8 cellular contexts compared by ENCODE assay signal in the genomic region with DNA sequence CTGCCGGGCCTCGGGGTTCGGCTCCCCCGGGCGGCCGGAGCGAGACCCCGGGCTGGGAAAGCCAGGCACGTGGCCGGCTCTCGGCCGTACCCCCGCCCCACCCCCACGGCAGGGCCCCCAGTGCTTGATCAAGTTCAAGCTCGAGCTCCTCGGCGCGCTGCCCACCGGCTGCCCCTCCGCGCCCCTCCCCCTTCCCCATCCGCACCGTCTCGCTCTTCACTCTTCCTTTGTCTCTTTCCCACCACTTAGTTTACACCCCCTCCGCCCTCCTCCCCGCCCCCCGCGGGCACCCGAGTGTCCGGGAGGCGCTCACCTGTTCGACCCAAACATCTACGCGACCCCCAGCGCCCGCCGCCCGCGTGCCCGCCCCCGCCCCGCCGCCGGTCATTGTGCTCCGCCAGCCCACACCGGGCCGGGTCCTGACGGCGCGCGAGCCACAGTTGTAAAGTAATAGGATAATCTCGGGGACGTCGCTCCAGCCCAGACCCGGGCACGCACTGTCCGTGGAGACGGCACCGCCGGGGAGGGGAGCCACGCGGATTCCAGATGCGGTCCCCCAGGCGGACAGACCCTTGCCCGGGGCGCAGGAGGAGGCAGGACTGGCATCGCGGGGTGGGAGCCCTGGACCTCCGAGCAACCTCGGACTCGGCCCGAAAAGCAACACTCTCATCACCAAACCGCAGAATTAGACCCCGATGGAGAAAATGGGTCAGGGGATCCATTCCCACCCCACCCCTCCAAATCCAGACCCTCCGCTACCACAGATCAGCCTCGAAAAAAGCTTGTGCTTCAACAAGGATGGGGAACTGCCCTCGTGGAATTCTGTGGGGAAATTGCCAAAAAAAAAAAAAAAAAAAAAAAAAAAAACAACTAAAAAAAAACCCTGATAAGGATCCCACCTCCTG.
A peak's percentile ranks its signal among the peaks of the same experiment; 100 is the strongest.
DNase-seq lines count a peak whose midpoint lies in the region; ATAC-seq and TF ChIP-seq lines count a peak whose summit lies in the region.

No MANE protein-coding gene starts in this region.

- intact Hi-C loops in CD8-positive, alpha-beta T cell (cut with DNase I, micrococcal nuclease) = loop anchor here (1.0 to 5.0 kb wide), 9 partner anchors 14 to 207 kb away; partner anchors contain the start of genes ASXL1 (in 1 of the 2) and KIF3B (in 1 of the 2)

- peak overlapping the region; percentile 94 for H3K27ac Mint-ChIP-seq in CD8-positive, alpha-beta T cell

- no peaks in the 10 kb centered on the region for H3K27me3 ChIP-seq in CD8-positive, alpha-beta T cell (ENCODE audit: insufficient read depth, low read length)
- H3K27me3 ChIP-seq in endocrine pancreas (ENCODE audit: control insufficient read depth, insufficient read depth, low read length) (no peaks in the 10 kb centered on the region), upper lobe of left lung (no peaks in the 10 kb centered on the region)

- POLR2A ChIA-PET in CD8-positive, alpha-beta T cell (lab: Charles Lee) = interaction anchor here (0.7 to 4.2 kb wide), 7 partner anchors 13 to 126 kb away, joined by 3 to 38 read pairs (median 4); partner anchors contain the start of gene ASXL1

- H3K27ac ChIP-seq in CD8-positive, alpha-beta T cell (ENCODE audit: low read depth, low read length) = peak overlapping the region; percentile 27
- peak overlapping the region; percentile 79 to 94 (median 87) for H3K27ac ChIP-seq in upper lobe of left lung

- DNase-seq in CD8-positive, alpha-beta T cell = peak in 5 of 7 experiments; percentile 18 to 48 (median 37)
- peak; percentile 40 for DNase-seq in M059J (ENCODE audit: low read depth)
- DNase-seq in activated CD4-positive, alpha-beta T cell treated with anti-CD3 and anti-CD28 coated beads for 48 hours = peak; percentile 41
- peak; percentile 22 for DNase-seq in myocyte (ENCODE audit: low read depth)
- peak in 1 of 2 donors; percentile 90 for DNase-seq in upper lobe of left lung
- DNase-seq in SIG-M5 treated with dmso at 0.1 percent for 504 hours (lab: John Stamatoyannopoulos, UW; ENCODE audit: unreplicated experiment) = no peak
- no peak for DNase-seq in cerebellar cortex (ENCODE audit: low spot score)

- H3K4me3 Mint-ChIP-seq in CD8-positive, alpha-beta T cell = peak overlapping the region; percentile 91

- no peak for TF ChIP-seq CTCF in CD8-positive, alpha-beta T cell (IDR thresholded peaks at IDR 0.05)
- TF ChIP-seq CTCF in upper lobe of left lung (IDR thresholded peaks at IDR 0.05) = no peak

- peaks cover 21% of the 10 kb centered on the region for H3K36me3 Mint-ChIP-seq in CD8-positive, alpha-beta T cell

- H3K27me3 Mint-ChIP-seq in CD8-positive, alpha-beta T cell (ENCODE audit: low read depth) = no peaks in the 10 kb centered on the region

- no peak for TF ChIP-seq EP300 in upper lobe of left lung (IDR thresholded peaks at IDR 0.05)

- CTCF ChIA-PET in CD8-positive, alpha-beta T cell (lab: Charles Lee) = interaction anchor here (0.6 to 3.1 kb wide), 9 partner anchors 13 to 168 kb away, joined by 3 to 15 read pairs (median 3); no protein-coding TSS in a partner anchor

- peak overlapping the region; percentile 77 for H3K4me3 ChIP-seq in CD8-positive, alpha-beta T cell (ENCODE audit: low read depth, low read length)
- H3K4me3 ChIP-seq in endocrine pancreas (ENCODE audit: control insufficient read depth, insufficient read depth, low read length) (peak overlapping the region; percentile 66), upper lobe of left lung (peak overlapping the region; percentile 85 to 96 (median 92))

- peak overlapping the region; percentile 48 for H3K9ac ChIP-seq in endocrine pancreas (ENCODE audit: control insufficient read depth, insufficient read depth, low read length)

- H3K36me3 ChIP-seq in CD8-positive, alpha-beta T cell (ENCODE audit: insufficient read depth, low read length) = no peaks in the 10 kb centered on the region
- no peaks in the 10 kb centered on the region for H3K36me3 ChIP-seq in endocrine pancreas (ENCODE audit: control insufficient read depth, insufficient read depth, low read length)
- no peaks in the 10 kb centered on the region for H3K36me3 ChIP-seq in upper lobe of left lung

- H3K4me1 ChIP-seq in CD8-positive, alpha-beta T cell (ENCODE audit: insufficient read depth, low read length) = peaks cover 43% of the 10 kb centered on the region
- no peaks in the 10 kb centered on the region for H3K4me1 ChIP-seq in endocrine pancreas (ENCODE audit: control insufficient read depth, insufficient read depth, low read length)
- peaks cover 28 to 53% (median 42%) of the 10 kb centered on the region in 4 donors for H3K4me1 ChIP-seq in upper lobe of left lung

- no peak for TF ChIP-seq POLR2A in upper lobe of left lung (IDR thresholded peaks at IDR 0.05)

- 1 to 3% methylated on average over 18 to 26 of the region's 77 CpGs for WGBS in upper lobe of left lung, 2 donors

- peaks cover 52% of the 10 kb centered on the region for H3K4me1 Mint-ChIP-seq in CD8-positive, alpha-beta T cell (ENCODE audit: low read depth)

- peaks cover 6% of the 10 kb centered on the region for H3K9me3 Mint-ChIP-seq in CD8-positive, alpha-beta T cell

- H3K9me3 ChIP-seq in CD8-positive, alpha-beta T cell (ENCODE audit: low read length) = no peaks in the 10 kb centered on the region
- no peaks in the 10 kb centered on the region for H3K9me3 ChIP-seq in endocrine pancreas (ENCODE audit: control insufficient read depth, low read length)
- H3K9me3 ChIP-seq in upper lobe of left lung = no peaks in the 10 kb centered on the region

- no peak for ATAC-seq in CD8-positive, alpha-beta T cell
- peak; percentile 24 to 62 for ATAC-seq in upper lobe of left lung (ENCODE audit: low FRiP score in 2 of 2)

Comparison
In these comparisons a context has a peak if more than half of its experiments do, and no peak if none do; other contexts are left out.
1. DNase-seq: peak in CD8-positive, alpha-beta T cell (5 of 7), M059J (single experiment), activated CD4-positive, alpha-beta T cell treated with anti-CD3 and anti-CD28 coated beads for 48 hours (single experiment) and myocyte (single experiment); none in SIG-M5 treated with dmso at 0.1 percent for 504 hours (single experiment) and cerebellar cortex (single experiment).
2. Peak in every context shown above with its lines, with median percentiles within 50 percentile points of each other: H3K4me3 ChIP-seq.